19 cellular contexts compared by ENCODE assay signal in the genomic region with DNA sequence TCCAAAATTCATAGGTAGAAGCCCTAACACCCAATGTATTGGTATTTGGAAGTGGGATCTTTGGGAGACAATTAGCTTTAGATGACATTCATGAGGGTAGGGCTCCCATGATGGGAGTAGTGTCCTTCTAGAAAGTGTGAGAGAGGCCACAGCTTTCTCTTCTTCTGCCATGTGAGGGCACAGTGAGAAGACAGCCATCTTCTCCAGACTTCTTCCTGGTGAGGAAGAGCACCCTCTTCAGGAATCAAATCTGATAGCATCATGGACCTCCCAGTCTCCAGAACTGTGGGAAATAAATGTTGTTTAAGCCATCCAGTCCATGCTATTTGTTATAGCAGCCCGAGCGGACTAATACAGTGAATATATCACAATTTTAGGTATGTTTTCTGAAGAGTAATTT.
"Had no signal": no experiment of that assay in that cellular context is flagged by ENCODE, and none has a peak within 500 bp of the region (broad histone marks: within the 10 kb centered on the region; RNA-seq: fewer than 3 reads in every experiment).

No MANE protein-coding gene starts in this region.

- H3K4me3 Mint-ChIP-seq: activated CD8-positive, alpha-beta memory T cell treated with anti-CD3 and anti-CD28 coated beads, Interleukin-2, amount 10 ng/mL, durations not matched to agents 7 days and 5 days; activated naive CD8-positive, alpha-beta T cell treated with anti-CD3 and anti-CD28 coated beads, Interleukin-2, amount 50 U/mL, for 24 hours; memory B cell; natural killer cell treated with Interleukin-12 subunit alpha and Interleukin-12 subunit beta and Interleukin-15 and Interleukin-18, amount 100 ng/mL, for 72 hours had no signal

- H3K27ac ChIP-seq: cardiac muscle cell, esophagus squamous epithelium, psoas muscle, right lobe of liver, transverse colon had no signal

- H3K27me3 ChIP-seq: cardiac muscle cell, esophagus squamous epithelium, right lobe of liver, transverse colon had no signal

- H3K4me1 Mint-ChIP-seq: activated CD8-positive, alpha-beta memory T cell treated with anti-CD3 and anti-CD28 coated beads, Interleukin-2, amount 10 ng/mL, durations not matched to agents 7 days and 5 days; activated naive CD8-positive, alpha-beta T cell treated with anti-CD3 and anti-CD28 coated beads, Interleukin-2, amount 50 U/mL, for 24 hours; memory B cell had no signal

- H3K4me3 ChIP-seq: cardiac muscle cell, esophagus squamous epithelium, psoas muscle, right lobe of liver, transverse colon had no signal

- ATAC-seq: activated CD4-positive, CD25-positive, alpha-beta regulatory T cell treated with anti-CD3 and anti-CD28 coated beads, Interleukin-2, amount 50 U/mL, for 24 hours; activated CD8-positive, alpha-beta memory T cell treated with anti-CD3 and anti-CD28 coated beads, Interleukin-2, amount 10 ng/mL, durations not matched to agents 7 days and 5 days; activated naive CD8-positive, alpha-beta T cell treated with anti-CD3 and anti-CD28 coated beads, Interleukin-2, amount 50 U/mL, for 24 hours; left lobe of liver; natural killer cell treated with Interleukin-12 subunit alpha and Interleukin-12 subunit beta and Interleukin-15 and Interleukin-18, amount 100 ng/mL, for 72 hours; psoas muscle; right lobe of liver had no signal

- H3K4me1 ChIP-seq: esophagus squamous epithelium, psoas muscle, right lobe of liver, transverse colon had no signal

- H3K36me3 Mint-ChIP-seq: activated CD8-positive, alpha-beta memory T cell treated with anti-CD3 and anti-CD28 coated beads, Interleukin-2, amount 10 ng/mL, durations not matched to agents 7 days and 5 days; memory B cell; natural killer cell treated with Interleukin-12 subunit alpha and Interleukin-12 subunit beta and Interleukin-15 and Interleukin-18, amount 100 ng/mL, for 72 hours had no signal

- H3K36me3 ChIP-seq: cardiac muscle cell, esophagus squamous epithelium, right lobe of liver, transverse colon had no signal

- H3K9me3 ChIP-seq: esophagus squamous epithelium, psoas muscle, right lobe of liver, transverse colon had no signal

- H3K27ac Mint-ChIP-seq: activated CD8-positive, alpha-beta memory T cell treated with anti-CD3 and anti-CD28 coated beads, Interleukin-2, amount 10 ng/mL, durations not matched to agents 7 days and 5 days; activated naive CD8-positive, alpha-beta T cell treated with anti-CD3 and anti-CD28 coated beads, Interleukin-2, amount 50 U/mL, for 24 hours; memory B cell; natural killer cell treated with Interleukin-12 subunit alpha and Interleukin-12 subunit beta and Interleukin-15 and Interleukin-18, amount 100 ng/mL, for 72 hours had no signal

- DNase-seq: activated CD4-positive, alpha-beta T cell treated with anti-CD3 and anti-CD28 coated beads, Interleukin-2, amount 50 U/mL, for 4 hours; activated CD8-positive, alpha-beta memory T cell treated with anti-CD3 and anti-CD28 coated beads, Interleukin-2, amount 10 ng/mL, durations not matched to agents 7 days and 5 days; activated naive CD8-positive, alpha-beta T cell treated with anti-CD3 and anti-CD28 coated beads, Interleukin-2, amount 50 U/mL, for 24 hours; esophagus squamous epithelium; foreskin fibroblast; glutamatergic neuron; islet precursor cell; occipital lobe; psoas muscle; right lobe of liver; stimulated activated naive CD4-positive, alpha-beta T cell; substantia nigra; T-helper 2 cell; transverse colon had no signal

- H3K27me3 Mint-ChIP-seq: activated CD8-positive, alpha-beta memory T cell treated with anti-CD3 and anti-CD28 coated beads, Interleukin-2, amount 10 ng/mL, durations not matched to agents 7 days and 5 days; activated naive CD8-positive, alpha-beta T cell treated with anti-CD3 and anti-CD28 coated beads, Interleukin-2, amount 50 U/mL, for 24 hours; memory B cell; natural killer cell treated with Interleukin-12 subunit alpha and Interleukin-12 subunit beta and Interleukin-15 and Interleukin-18, amount 100 ng/mL, for 72 hours had no signal
